In genomic region chr2:207159002-207159401, GRCh38 we compare ENCODE assay signal across 14 cellular contexts. TPM values are rescaled to one million over a fixed set of nuclear protein-coding genes. Genes with fewer than 3 reads are reported as not detected.
DNase-seq lines count a peak whose midpoint lies in the region; ATAC-seq and TF ChIP-seq lines count a peak whose summit lies in the region.
"Had no signal": no experiment of that assay in that cellular context is flagged by ENCODE, and none has a peak within 500 bp of the region (broad histone marks: within the 10 kb centered on the region; RNA-seq: fewer than 3 reads in every experiment).

No MANE protein-coding gene starts in this region.

- H3K9me3 ChIP-seq in RWPE2 (ENCODE audit: severe bottlenecking) (no peaks in the 10 kb centered on the region), subcutaneous abdominal adipose tissue (ENCODE audit: control insufficient read depth in 5 of 5, low read length in 5 of 5) (no peaks in the 10 kb centered on the region)

- H3K4me3 ChIP-seq in RWPE2 (ENCODE audit: severe bottlenecking) (no peak overlapping the region), subcutaneous abdominal adipose tissue (ENCODE audit: low read depth in 1 of 5, low read length in 5 of 5) (no peak overlapping the region)
- H3K4me3 ChIP-seq: SK-N-MC had no signal

- H3K27me3 ChIP-seq in RWPE2 (ENCODE audit: insufficient read depth, poor library complexity, severe bottlenecking), result no peaks in the 10 kb centered on the region
- no peaks in the 10 kb centered on the region for H3K27me3 ChIP-seq in subcutaneous abdominal adipose tissue (ENCODE audit: control insufficient read depth in 5 of 5, insufficient read depth in 4 of 5, low read length in 5 of 5)

- no peak overlapping the region for H3K9ac ChIP-seq in subcutaneous abdominal adipose tissue (ENCODE audit: low read length in 5 of 5)

- H3K4me3 Mint-ChIP-seq in brain, result peak overlapping the region; percentile 70 to 95 (median 91)
- no peak overlapping the region for H3K4me3 Mint-ChIP-seq in memory B cell
- no peak overlapping the region for H3K4me3 Mint-ChIP-seq in type B pancreatic cell
- H3K4me3 Mint-ChIP-seq: CD8-positive, alpha-beta T cell had no signal

- H3K36me3 Mint-ChIP-seq in brain, result peaks cover 29% of the 10 kb centered on the region
- peaks cover 4% of the 10 kb centered on the region for H3K36me3 Mint-ChIP-seq in memory B cell
- peaks cover 14% of the 10 kb centered on the region for H3K36me3 Mint-ChIP-seq in type B pancreatic cell

- peaks cover 10% of the 10 kb centered on the region for H3K27me3 Mint-ChIP-seq in brain
- H3K27me3 Mint-ChIP-seq in memory B cell, result peaks cover 3% of the 10 kb centered on the region
- no peaks in the 10 kb centered on the region for H3K27me3 Mint-ChIP-seq in type B pancreatic cell

- DNase-seq in RWPE2 (ENCODE audit: low spot score), result no peak
- no peak for DNase-seq in memory B cell (ENCODE audit: low spot score in 2 of 2)
- no peak for DNase-seq in 8988T
- DNase-seq in type B pancreatic cell (ENCODE audit: extremely low spot score, unreplicated experiment), result no peak
- DNase-seq: CD8-positive, alpha-beta T cell; DMS79; NCI-H1436; NCI-H510A; NCI-H82; Right ventricle myocardium superior had no signal

- no peaks in the 10 kb centered on the region for H3K9me3 Mint-ChIP-seq in brain
- H3K9me3 Mint-ChIP-seq in memory B cell, result peaks cover 1% of the 10 kb centered on the region
- H3K9me3 Mint-ChIP-seq in type B pancreatic cell, result no peaks in the 10 kb centered on the region
- H3K9me3 Mint-ChIP-seq: CD8-positive, alpha-beta T cell had no signal

- H3K36me3 ChIP-seq in RWPE2 (ENCODE audit: low read depth) (peaks cover 98% of the 10 kb centered on the region), subcutaneous abdominal adipose tissue (ENCODE audit: control insufficient read depth in 5 of 5, insufficient read depth in 5 of 5, low read length in 5 of 5) (no peaks in the 10 kb centered on the region)

- H3K4me1 ChIP-seq in RWPE2 (ENCODE audit: insufficient read depth, poor library complexity, severe bottlenecking) (peaks cover 77% of the 10 kb centered on the region), subcutaneous abdominal adipose tissue (ENCODE audit: control insufficient read depth in 5 of 5, insufficient read depth in 5 of 5, low read length in 5 of 5) (peaks cover 16 to 87% (median 72%) of the 10 kb centered on the region in 5 donors)

- H3K27ac ChIP-seq in RWPE2 (ENCODE audit: poor library complexity, severe bottlenecking) (peak overlapping the region; percentile 33), subcutaneous abdominal adipose tissue (ENCODE audit: low read depth, low read length) (peak overlapping the region; percentile 74)
- H3K27ac ChIP-seq: SK-N-MC had no signal

- ATAC-seq in RWPE2 (ENCODE audit: low read depth), result no peak
- no peak for ATAC-seq in memory B cell (ENCODE audit: low read depth)
- ATAC-seq in GM21381 (IDR thresholded peaks at IDR 0.05; ENCODE audit: unreplicated experiment), result no peak
- ATAC-seq: CD8-positive, alpha-beta T cell had no signal

- peaks cover 93% of the 10 kb centered on the region for H3K4me1 Mint-ChIP-seq in brain
- H3K4me1 Mint-ChIP-seq in memory B cell, result peaks cover 50% of the 10 kb centered on the region
- peaks cover 48% of the 10 kb centered on the region for H3K4me1 Mint-ChIP-seq in type B pancreatic cell (ENCODE audit: unreplicated experiment)

- TF ChIP-seq CTCF in RWPE2 (IDR thresholded peaks at IDR 0.05; ENCODE audit: poor library complexity, severe bottlenecking) (no peak), brain (conservative IDR thresholded peaks at IDR 0.05) (no peak), type B pancreatic cell (conservative IDR thresholded peaks at IDR 0.05) (no peak)

- H3K27ac Mint-ChIP-seq in brain, result peak overlapping the region in 3 of 5 experiments; percentile 56 to 99 (median 86)
- peak overlapping the region; percentile 7 for H3K27ac Mint-ChIP-seq in memory B cell
- no peak overlapping the region for H3K27ac Mint-ChIP-seq in type B pancreatic cell
- H3K27ac Mint-ChIP-seq: CD8-positive, alpha-beta T cell had no signal

RNA-seq across cellular contexts. Expression of gene KLF7, which starts 6.7 kb away (rescaled TPM):
- 11.2 TPM for polyA plus RNA-seq in brain (ENCODE audit: insufficient read depth, low read depth, low replicate concordance)
- 20.3 and 24.1 TPM in 2 replicates for total RNA-seq in type B pancreatic cell (ENCODE audit: low replicate concordance)

Comparison
In these comparisons a context has a peak if more than half of its experiments do, and no peak if none do; other contexts are left out.
1. H3K4me3 Mint-ChIP-seq: peak in brain (5 of 5); none in memory B cell (single experiment) and type B pancreatic cell (single experiment).